ENCODE assay signal across 3 cellular contexts in genomic region chr5:135205616-135206349, GRCh38.
TF ChIP-seq lines count a peak whose summit lies in the region.

No MANE protein-coding gene starts in this region.

TF ChIP-seq in SK-N-SH, 30 proteins besides CTCF, POLR2A, EP300 and RAD21:
- TF ChIP-seq TCF12 (IDR thresholded peaks at IDR 0.05) (0 out of 2 replicates have a peak, but pooled peaks have one; percentile 9), POLR2AphosphoS5 (IDR thresholded peaks at IDR 0.05; ENCODE audit: low read depth, low read length) (no peak), CHD2 (IDR thresholded peaks at IDR 0.05; ENCODE audit: low read length, partially characterized antibody) (no peak), SMC3 (IDR thresholded peaks at IDR 0.05; ENCODE audit: low read depth, low read length) (no peak), REST (IDR thresholded peaks at IDR 0.05; ENCODE audit: low read depth, low read length) (no peak), FOSL2 (IDR thresholded peaks at IDR 0.05; ENCODE audit: borderline replicate concordance, low read depth) (no peak)

TF ChIP-seq in SK-N-SH treated with all-trans-retinoic acid at 6 μM for 48 hours, 23 proteins besides CTCF, POLR2A, EP300 and RAD21:
- TF ChIP-seq ZFP3 (CRISPR knock-in tag; IDR thresholded peaks at IDR 0.05) (no peak), GLIS3 (CRISPR knock-in tag; IDR thresholded peaks at IDR 0.05) (no peak), OSR1 (CRISPR knock-in tag; IDR thresholded peaks at IDR 0.05) (no peak), BACH2 (CRISPR knock-in tag; IDR thresholded peaks at IDR 0.05; ENCODE audit: borderline replicate concordance) (no peak), POU6F1 (CRISPR knock-in tag; IDR thresholded peaks at IDR 0.05; ENCODE audit: borderline replicate concordance, low read depth) (no peak), PPARA (CRISPR knock-in tag; IDR thresholded peaks at IDR 0.05; ENCODE audit: borderline replicate concordance) (no peak), ZNF70 (CRISPR knock-in tag; IDR thresholded peaks at IDR 0.05) (no peak), TSHZ2 (CRISPR knock-in tag; IDR thresholded peaks at IDR 0.05) (no peak), TOX (CRISPR knock-in tag; IDR thresholded peaks at IDR 0.05; ENCODE audit: borderline replicate concordance) (no peak), CREB5 (CRISPR knock-in tag; IDR thresholded peaks at IDR 0.05; ENCODE audit: low read depth) (no peak)

TF ChIP-seq in IMR-90, 13 proteins besides CTCF, POLR2A, EP300 and RAD21:
- TF ChIP-seq RFX5 (IDR thresholded peaks at IDR 0.05; ENCODE audit: low read depth, low read length): no peak
- no peak for TF ChIP-seq RCOR1 (IDR thresholded peaks at IDR 0.05; ENCODE audit: insufficient replicate concordance, low read length)
- no peak for TF ChIP-seq FOS (IDR thresholded peaks at IDR 0.05; ENCODE audit: low read depth, low read length)
